In the genomic region with DNA sequence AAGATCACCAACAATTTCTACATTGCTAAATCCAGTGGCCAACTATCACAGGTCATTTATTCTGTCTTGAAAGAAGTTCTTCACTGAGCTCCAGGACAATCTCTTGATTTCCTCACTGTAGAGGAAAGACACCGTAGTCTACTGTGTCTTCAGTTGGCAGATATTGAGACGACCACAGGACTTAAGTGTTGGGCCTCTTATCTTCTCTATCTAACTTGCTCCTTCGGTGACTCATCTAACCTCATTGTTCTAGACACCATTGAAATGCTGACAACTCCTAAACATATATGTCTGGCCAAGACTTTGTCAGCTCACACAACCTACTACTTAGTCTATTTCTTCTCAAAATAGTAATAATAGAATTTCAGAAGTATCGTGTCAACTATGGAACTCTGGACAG, we compare ENCODE assay signal across 19 cellular contexts.
A peak's percentile ranks its signal among the peaks of the same experiment; 100 is the strongest.
DNase-seq lines count a peak whose midpoint lies in the region; ATAC-seq, FAIRE-seq and TF ChIP-seq lines count a peak whose summit lies in the region.
"Had no signal": no experiment of that assay in that cellular context is flagged by ENCODE, and none has a peak within 500 bp of the region (broad histone marks: within the 10 kb centered on the region; RNA-seq: fewer than 3 reads in every experiment).

No MANE protein-coding gene starts in this region.

- H3K27ac ChIP-seq in PC-3 (ENCODE audit: low read length) (no peak overlapping the region), smooth muscle cell (ENCODE audit: low read depth) (peak overlapping the region; percentile 38)
- H3K27ac ChIP-seq: SK-N-MC had no signal

- peak; percentile 2 for DNase-seq in SIG-M5 treated with dmso at 0.1 percent for 504 hours (lab: John Stamatoyannopoulos, UW; ENCODE audit: unreplicated experiment)
- no peak for DNase-seq in SIG-M5 (lab: John Stamatoyannopoulos, UW)
- peak; percentile 6 for DNase-seq in PC-3
- peak; percentile 20 for DNase-seq in bronchial epithelial cell (ENCODE audit: low read depth)
- no peak for DNase-seq in smooth muscle cell (lab: John Stamatoyannopoulos, UW; ENCODE audit: unreplicated experiment)
- DNase-seq in posterior cingulate gyrus, result no peak
- no peak for DNase-seq in NCI-H748 (lab: John Stamatoyannopoulos, UW; ENCODE audit: unreplicated experiment)
- DNase-seq in NCI-H526 (lab: John Stamatoyannopoulos, UW), result no peak
- DNase-seq: C1 segment of cervical spinal cord, HCEC 1CT, Karpas-422, NCI-H1048, NCI-H146, NCI-H2081 treated with DMSO at 0.1 percent for 48 hours, NCI-H2227 treated with DMSO at 0.1 percent for 48 hours, NCI-H524 treated with DMSO at 0.1 percent for 48 hours had no signal

- H3K36me3 ChIP-seq in PC-3 (ENCODE audit: low read depth, low read length), result no peaks in the 10 kb centered on the region
- H3K36me3 ChIP-seq in bronchial epithelial cell (ENCODE audit: control insufficient read depth, insufficient read depth, low read length), result no peaks in the 10 kb centered on the region
- no peaks in the 10 kb centered on the region for H3K36me3 ChIP-seq in smooth muscle cell (ENCODE audit: low read depth)

- H3F3A ChIP-seq in PC-3 (ENCODE audit: low read length, unreplicated experiment) (no peaks in the 10 kb centered on the region), smooth muscle cell (ENCODE audit: low read depth) (no peaks in the 10 kb centered on the region)

- no peak overlapping the region for H2AFZ ChIP-seq in PC-3 (ENCODE audit: low read length)
- no peak overlapping the region for H2AFZ ChIP-seq in smooth muscle cell (ENCODE audit: low read depth)

- ATAC-seq in PC-3, result no peak

- POLR2A ChIA-PET in PC-3 (lab: Charles Lee; ENCODE audit: unreplicated experiment), result no interaction called here

- no peak for FAIRE-seq in bronchial epithelial cell (lab: Jason Lieb, UNC)
- FAIRE-seq: A204.1, GM18507 had no signal

- H3K9me3 ChIP-seq in PC-3 (ENCODE audit: low read length), result no peaks in the 10 kb centered on the region
- H3K9me3 ChIP-seq in smooth muscle cell (replicated peaks; ENCODE audit: low read depth), result no peaks in the 10 kb centered on the region

- H3K4me3 ChIP-seq in PC-3 (ENCODE audit: low read length) (no peak overlapping the region), bronchial epithelial cell (ENCODE audit: low read depth, low read length) (no peak overlapping the region), smooth muscle cell (no peak overlapping the region)
- H3K4me3 ChIP-seq: SK-N-MC had no signal

- no peaks in the 10 kb centered on the region for H3K79me2 ChIP-seq in PC-3 (ENCODE audit: low read length)
- no peaks in the 10 kb centered on the region for H3K79me2 ChIP-seq in smooth muscle cell (ENCODE audit: low read depth)

- 43% methylated on average over 4 of the region's 4 CpGs for WGBS in smooth muscle cell (ENCODE audit: low lambda C conversion rate)

- H3K4me2 ChIP-seq in PC-3 (ENCODE audit: low read length) (no peak overlapping the region), smooth muscle cell (no peak overlapping the region)

- no peaks in the 10 kb centered on the region for H3K4me1 ChIP-seq in PC-3 (ENCODE audit: insufficient read depth, low read length)
- H3K4me1 ChIP-seq in smooth muscle cell (ENCODE audit: low read depth), result no peaks in the 10 kb centered on the region

- no peaks in the 10 kb centered on the region for H3K9me2 ChIP-seq in PC-3 (replicated peaks; ENCODE audit: low read length)

- H3K27me3 ChIP-seq in PC-3 (ENCODE audit: low read length) (no peaks in the 10 kb centered on the region), bronchial epithelial cell (ENCODE audit: control insufficient read depth, insufficient read depth, low read length) (no peaks in the 10 kb centered on the region), smooth muscle cell (ENCODE audit: low read depth) (no peaks in the 10 kb centered on the region)

- intact Hi-C loops in PC-3 (cut with micrococcal nuclease), result no loop called here
- intact Hi-C loops in posterior cingulate gyrus (cut with DNase I), result no loop called here

- H4K20me1 ChIP-seq in PC-3 (ENCODE audit: low read length) (no peaks in the 10 kb centered on the region), smooth muscle cell (ENCODE audit: low read depth) (no peaks in the 10 kb centered on the region)

- H3K9ac ChIP-seq in PC-3 (ENCODE audit: low read length), result no peak overlapping the region
- no peak overlapping the region for H3K9ac ChIP-seq in smooth muscle cell (ENCODE audit: low read depth)

- no peak for TF ChIP-seq CTCF in PC-3 (conservative IDR thresholded peaks at IDR 0.05; ENCODE audit: low read depth, low read length)
- no peak for TF ChIP-seq CTCF in bronchial epithelial cell (IDR thresholded peaks at IDR 0.05; ENCODE audit: insufficient read depth, low read length, severe bottlenecking)
- TF ChIP-seq CTCF in smooth muscle cell (IDR thresholded peaks at IDR 0.05; ENCODE audit: borderline replicate concordance, insufficient read depth, poor library complexity, severe bottlenecking), result no peak

- CTCF ChIA-PET in PC-3 (lab: Charles Lee), result no interaction called here

- no TSS peak for BruUV-seq in PC-3 (replicated peaks; lab: Mats Ljungman, UMichigan)

Comparison
In these comparisons a context has a peak if more than half of its experiments do, and no peak if none do; other contexts are left out.
1. DNase-seq: peak in SIG-M5 treated with dmso at 0.1 percent for 504 hours (single experiment), PC-3 (single experiment) and bronchial epithelial cell (single experiment); none in SIG-M5 (single experiment), smooth muscle cell (single experiment), posterior cingulate gyrus (0 of 10), NCI-H748 (single experiment) and NCI-H526 (0 of 2).